24 cellular contexts compared by ENCODE assay signal in the genomic region with DNA sequence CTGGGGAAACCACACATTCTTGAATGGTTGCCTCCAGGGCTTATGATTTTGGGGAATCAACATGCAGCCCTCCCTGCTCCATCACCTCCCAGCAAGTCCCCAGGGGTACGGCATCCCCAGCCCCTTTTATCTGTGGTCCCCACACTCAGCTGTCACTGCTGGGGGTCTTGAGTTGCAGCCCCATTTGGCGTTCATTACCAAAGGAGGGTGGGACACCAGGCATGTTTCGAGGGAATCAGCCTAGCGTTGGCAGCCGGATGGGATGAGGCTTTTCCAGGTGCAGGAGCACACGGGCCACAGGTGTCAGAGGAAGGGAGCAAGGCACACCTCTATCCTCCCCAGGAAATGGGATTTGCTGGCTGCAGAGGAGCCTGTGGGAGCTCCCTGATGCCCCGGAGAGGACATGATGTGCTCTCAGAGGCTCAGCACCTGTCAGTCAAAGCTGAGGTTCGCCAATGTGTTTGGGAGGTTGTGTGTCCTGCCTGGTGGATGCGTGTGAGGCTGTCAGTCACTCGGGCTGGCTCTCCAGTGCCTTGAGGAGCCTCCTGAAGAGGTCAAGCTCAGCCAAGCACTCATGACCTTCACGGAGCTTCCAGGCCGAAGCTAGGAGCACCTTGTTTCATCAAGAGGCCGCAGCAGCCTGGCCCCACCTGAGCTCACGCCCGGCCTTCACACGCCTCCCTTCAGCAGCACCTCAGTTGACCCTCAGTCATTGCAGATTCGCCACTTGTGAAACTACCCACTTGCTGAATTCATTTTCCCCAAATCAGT.
DNase-seq lines count a peak whose midpoint lies in the region; ATAC-seq and TF ChIP-seq lines count a peak whose summit lies in the region.
"Had no signal": no experiment of that assay in that cellular context is flagged by ENCODE, and none has a peak within 500 bp of the region (broad histone marks: within the 10 kb centered on the region; RNA-seq: fewer than 3 reads in every experiment).

No MANE protein-coding gene starts in this region.

- no peak for ATAC-seq in GM23338
- no peak for ATAC-seq in GM21528 (IDR thresholded peaks at IDR 0.05; ENCODE audit: low FRiP score, unreplicated experiment)
- no peak for ATAC-seq in activated CD4-positive, alpha-beta T cell treated with anti-CD3 and anti-CD28 coated beads for 36 hours
- no peak for ATAC-seq in HG03135 (IDR thresholded peaks at IDR 0.05; ENCODE audit: unreplicated experiment)
- no peak for ATAC-seq in WTC11
- ATAC-seq: Panc1 had no signal

- no peaks in the 10 kb centered on the region for H3K9me2 ChIP-seq in GM23338 (ENCODE audit: insufficient read depth)

- H3K36me3 Mint-ChIP-seq in GM23338 (ENCODE audit: low read depth): no peaks in the 10 kb centered on the region
- H3K36me3 Mint-ChIP-seq in osteocyte (ENCODE audit: unreplicated experiment): no peaks in the 10 kb centered on the region
- H3K36me3 Mint-ChIP-seq in activated CD4-positive, alpha-beta T cell treated with anti-CD3 and anti-CD28 coated beads for 36 hours (ENCODE audit: low read depth): no peaks in the 10 kb centered on the region
- H3K36me3 Mint-ChIP-seq in WTC11: no peaks in the 10 kb centered on the region
- H3K36me3 Mint-ChIP-seq: CD4-positive, alpha-beta memory T cell had no signal

- no peaks in the 10 kb centered on the region for H3K36me3 ChIP-seq in BLaER1
- no peaks in the 10 kb centered on the region for H3K36me3 ChIP-seq in GM23338 (ENCODE audit: insufficient read depth)
- H3K36me3 ChIP-seq: HAP-1, SJSA1 had no signal

- H2AFZ ChIP-seq in GM23338: peak overlapping the region; percentile 69; the same call in 1 of the 2 replicates

- H3K4me3 ChIP-seq in BLaER1 (no peak overlapping the region), GM23338 (no peak overlapping the region)
- H3K4me3 ChIP-seq: HAP-1, SJSA1 had no signal

- H3K4me1 Mint-ChIP-seq in GM23338: no peaks in the 10 kb centered on the region
- H3K4me1 Mint-ChIP-seq in osteocyte (ENCODE audit: unreplicated experiment): no peaks in the 10 kb centered on the region
- no peaks in the 10 kb centered on the region for H3K4me1 Mint-ChIP-seq in activated CD4-positive, alpha-beta T cell treated with anti-CD3 and anti-CD28 coated beads for 36 hours
- 0 out of 2 replicates have a peak, but pooled peaks cover 3% of the 10 kb centered on the region for H3K4me1 Mint-ChIP-seq in WTC11
- H3K4me1 Mint-ChIP-seq: CD4-positive, alpha-beta memory T cell had no signal

- H3K4me1 ChIP-seq in BLaER1 (peaks cover 64% of the 10 kb centered on the region), GM23338 (ENCODE audit: insufficient read depth) (no peaks in the 10 kb centered on the region)
- H3K4me1 ChIP-seq: Caco-2, HAP-1, SJSA1 had no signal

- H3K4me2 ChIP-seq in BLaER1 (0 out of 2 replicates have a peak overlapping the region, but pooled peaks have one; percentile 9), GM23338 (no peak overlapping the region)
- H3K4me2 ChIP-seq: KMS-11 had no signal

- H3K27me3 ChIP-seq in BLaER1 (no peaks in the 10 kb centered on the region), GM23338 (ENCODE audit: insufficient read depth) (no peaks in the 10 kb centered on the region)
- H3K27me3 ChIP-seq: SJSA1 had no signal

- H3F3A ChIP-seq in GM23338 (replicated peaks; ENCODE audit: low read depth): no peaks in the 10 kb centered on the region

- H3K27ac Mint-ChIP-seq in GM23338 (no peak overlapping the region), osteocyte (ENCODE audit: unreplicated experiment) (no peak overlapping the region), WTC11 (no peak overlapping the region)
- H3K27ac Mint-ChIP-seq in activated CD4-positive, alpha-beta T cell treated with anti-CD3 and anti-CD28 coated beads for 36 hours: no peak overlapping the region

- POLR2A ChIA-PET in activated CD4-positive, alpha-beta T cell treated with anti-CD3 and anti-CD28 coated beads for 36 hours (lab: Charles Lee): no interaction called here
- POLR2A ChIA-PET in WTC11 (lab: Charles Lee): interaction anchor here (0.6 kb wide), 1 partner anchor 605 kb away, joined by 4 read pairs; no protein-coding TSS in a partner anchor

- H3K4me3 Mint-ChIP-seq in GM23338 (no peak overlapping the region), osteocyte (ENCODE audit: unreplicated experiment) (no peak overlapping the region), WTC11 (no peak overlapping the region)
- H3K4me3 Mint-ChIP-seq in activated CD4-positive, alpha-beta T cell treated with anti-CD3 and anti-CD28 coated beads for 36 hours: no peak overlapping the region
- H3K4me3 Mint-ChIP-seq: CD4-positive, alpha-beta memory T cell had no signal

- no peak overlapping the region for H3K9ac ChIP-seq in BLaER1
- H3K9ac ChIP-seq: KMS-11 had no signal

- H3K27me3 Mint-ChIP-seq in GM23338 (ENCODE audit: insufficient read depth, low read depth, poor library complexity) (peaks cover 11% of the 10 kb centered on the region), osteocyte (ENCODE audit: unreplicated experiment) (no peaks in the 10 kb centered on the region), WTC11 (ENCODE audit: low read depth) (no peaks in the 10 kb centered on the region)
- peaks cover 2% of the 10 kb centered on the region for H3K27me3 Mint-ChIP-seq in activated CD4-positive, alpha-beta T cell treated with anti-CD3 and anti-CD28 coated beads for 36 hours

- CTCF ChIA-PET in activated CD4-positive, alpha-beta T cell treated with anti-CD3 and anti-CD28 coated beads for 36 hours (lab: Charles Lee): no interaction called here
- CTCF ChIA-PET in WTC11 (lab: Charles Lee): interaction anchor here (0.6 to 5.9 kb wide), 2 partner anchors 14 to 57 kb away, joined by 3 to 46 read pairs; no protein-coding TSS in a partner anchor

- H3K9me3 Mint-ChIP-seq in GM23338 (no peaks in the 10 kb centered on the region), osteocyte (ENCODE audit: unreplicated experiment) (no peaks in the 10 kb centered on the region), WTC11 (no peaks in the 10 kb centered on the region)
- no peaks in the 10 kb centered on the region for H3K9me3 Mint-ChIP-seq in activated CD4-positive, alpha-beta T cell treated with anti-CD3 and anti-CD28 coated beads for 36 hours (ENCODE audit: low read depth)

- no peaks in the 10 kb centered on the region for H4K20me1 ChIP-seq in BLaER1
- H4K20me1 ChIP-seq in GM23338 (replicated peaks; ENCODE audit: insufficient read depth): no peaks in the 10 kb centered on the region

- DNase-seq in GM23338 (ENCODE audit: low spot score) (no peak), islet precursor cell (peak; percentile 33), osteocyte (ENCODE audit: extremely low spot score, unreplicated experiment) (peak; percentile 76), WTC11 (ENCODE audit: low spot score) (no peak)
- DNase-seq in activated CD4-positive, alpha-beta T cell treated with anti-CD3 and anti-CD28 coated beads for 36 hours: no peak
- DNase-seq: Caco-2; CD4-positive, alpha-beta memory T cell; DMS 273 treated with DMSO at 0.1 percent for 48 hours; DMS79 treated with DMSO at 0.1 percent for 48 hours; IMR-90; NCI-H1092 treated with DMSO at 0.1 percent for 48 hours; NCI-H1436 treated with DMSO at 0.1 percent for 48 hours; NCI-H1930; NCI-H2227 treated with DMSO at 0.1 percent for 48 hours; NCI-H510A; NCI-H748 treated with DMSO at 0.1 percent for 48 hours; NK-92 treated with Interleukin-12 subunit alpha and Interleukin-12 subunit beta, amount 100 ng/mL, for 24 hours had no signal

- H3K79me2 ChIP-seq in GM23338 (replicated peaks; ENCODE audit: insufficient read depth): no peaks in the 10 kb centered on the region

- intact Hi-C loops in activated CD4-positive, alpha-beta T cell treated with anti-CD3 and anti-CD28 coated beads for 36 hours (cut with DNase I, micrococcal nuclease): no loop called here

- no peaks in the 10 kb centered on the region for H3K9me3 ChIP-seq in BLaER1
- H3K9me3 ChIP-seq: Caco-2, HAP-1, SJSA1 had no signal

- no peak overlapping the region for H3K27ac ChIP-seq in BLaER1
- H3K27ac ChIP-seq in GM23338 (ENCODE audit: low read depth): no peak overlapping the region
- H3K27ac ChIP-seq: KMS-11, SJSA1 had no signal

- TF ChIP-seq CTCF in GM23338 (conservative IDR thresholded peaks at IDR 0.05; ENCODE audit: low read depth in 2 of 2) (no peak), osteocyte (IDR thresholded peaks at IDR 0.05) (no peak), WTC11 (IDR thresholded peaks at IDR 0.05) (no peak)

TF ChIP-seq in GM23338, 12 proteins besides CTCF, POLR2A, EP300 and RAD21:
- TF ChIP-seq STAT1 (IDR thresholded peaks at IDR 0.05; ENCODE audit: unreplicated experiment): no peak
- no peak for TF ChIP-seq JUNB (IDR thresholded peaks at IDR 0.05; ENCODE audit: unreplicated experiment)

TF ChIP-seq in WTC11, 78 proteins besides CTCF, POLR2A, EP300 and RAD21 (continues in another document):
- no peak for TF ChIP-seq KAT7 (CRISPR knock-in tag; IDR thresholded peaks at IDR 0.05; ENCODE audit: borderline replicate concordance)
- no peak for TF ChIP-seq ZBTB43 (CRISPR knock-in tag; IDR thresholded peaks at IDR 0.05)
- no peak for TF ChIP-seq ZNF138 (CRISPR knock-in tag; conservative IDR thresholded peaks at IDR 0.05)
- no peak for TF ChIP-seq ATF6 (CRISPR knock-in tag; IDR thresholded peaks at IDR 0.05)
- no peak for TF ChIP-seq ZNF317 (CRISPR knock-in tag; IDR thresholded peaks at IDR 0.05; ENCODE audit: borderline replicate concordance, low read depth)
- TF ChIP-seq SMAD3 (CRISPR knock-in tag; IDR thresholded peaks at IDR 0.05; ENCODE audit: borderline replicate concordance): no peak

Comparison
In these comparisons a context has a peak if more than half of its experiments do, and no peak if none do; other contexts are left out.
1. DNase-seq: peak in islet precursor cell (single experiment) and osteocyte (single experiment); none in GM23338 (single experiment), activated CD4-positive, alpha-beta T cell treated with anti-CD3 and anti-CD28 coated beads for 36 hours (single experiment) and WTC11 (single experiment).